In genomic region chr12:111598637-111599458, GRCh38 we compare ENCODE assay signal across 8 cellular contexts. TPM values are rescaled to one million over a fixed set of nuclear protein-coding genes. Genes with fewer than 3 reads are reported as not detected.
DNase-seq lines count a peak whose midpoint lies in the region; ATAC-seq, FAIRE-seq and TF ChIP-seq lines count a peak whose summit lies in the region.

ATXN2 (minus strand) TSS chr12:111599315; CDS start chr12:111599034, 281 bp downstream.

- CTCF ChIA-PET in endothelial cell of umbilical vein (lab: Charles Lee): interaction anchor here (1.2 kb wide), 1 partner anchor 202 kb away, joined by 3 read pairs; no protein-coding TSS in a partner anchor

- dilution Hi-C loops in endothelial cell of umbilical vein (cut with MboI; ENCODE audit: extremely low pct_ligation_motif_present, low sequenced_read_pairs): no loop called here

- H3K4me3 ChIP-seq in endothelial cell of umbilical vein (replicated peaks in 1 of 3; ENCODE audit: insufficient read depth in 1 of 3, low read depth in 1 of 3, low read length in 3 of 3): peak within 1 kb of the TSS; percentile 68 to 89 (median 85)

- no peaks in the 10 kb centered on the region for H3K36me3 ChIP-seq in endothelial cell of umbilical vein (ENCODE audit: control insufficient read depth in 2 of 2, extremely low read depth in 1 of 2, insufficient read depth in 2 of 2, low read length in 2 of 2)

- no peak for TF ChIP-seq CTCF in 22Rv1 (IDR thresholded peaks at IDR 0.05)
- no peak for TF ChIP-seq CTCF in endothelial cell of umbilical vein (IDR thresholded peaks at IDR 0.05; ENCODE audit: extremely low read depth in 1 of 2, insufficient read depth in 1 of 2, low read depth in 1 of 2, low read length in 2 of 2)

- H2AFZ ChIP-seq in endothelial cell of umbilical vein (ENCODE audit: low read depth, low read length): peak within 1 kb of the TSS; percentile 39

- no peaks in the 10 kb centered on the region for H3K27me3 ChIP-seq in endothelial cell of umbilical vein (ENCODE audit: control insufficient read depth in 2 of 2, insufficient read depth in 2 of 2, low read length in 2 of 2)

- POLR2A ChIA-PET in endothelial cell of umbilical vein (lab: Charles Lee): interaction anchor here (0.6 kb wide), 1 partner anchor 147 kb away, joined by 5 read pairs; no protein-coding TSS in a partner anchor

- peak within 1 kb of the TSS; percentile 99 for H3K27ac ChIP-seq in 22Rv1
- peak within 1 kb of the TSS; percentile 81 for H3K27ac ChIP-seq in endothelial cell of umbilical vein (ENCODE audit: insufficient read depth, low read depth, low read length)

- FAIRE-seq in endothelial cell of umbilical vein (lab: Jason Lieb, UNC): no peak

- H3K4me2 ChIP-seq in endothelial cell of umbilical vein (ENCODE audit: insufficient read depth, low read length): peak within 1 kb of the TSS; percentile 86

- BruUV-seq in endothelial cell of umbilical vein (replicated peaks; lab: Mats Ljungman, UMichigan): TSS peak; percentile 15

- peaks cover 51% of the 10 kb centered on the region for H3K79me2 ChIP-seq in endothelial cell of umbilical vein (ENCODE audit: control insufficient read depth, insufficient read depth, low read length)

- DNase-seq in NCI-H69 (lab: John Stamatoyannopoulos, UW): peak; percentile 95
- peak; percentile 25 to 36 for DNase-seq in activated CD8-positive, alpha-beta memory T cell treated with anti-CD3 and anti-CD28 coated beads for 4 hours (ENCODE audit: low read depth in 2 of 2)
- DNase-seq in endothelial cell of umbilical vein (ENCODE audit: low read depth, low spot score): peak; percentile 46
- peak; percentile 51 for DNase-seq in mucosa of gallbladder (ENCODE audit: low spot score)
- peak; percentile 30 to 38 for DNase-seq in stimulated activated CD8-positive, alpha-beta memory T cell treated with anti-CD3 and anti-CD28 coated beads, Interleukin-7, amount 100 ng/mL, for 1 hour (ENCODE audit: low read depth in 2 of 2)

- H3K9ac ChIP-seq in endothelial cell of umbilical vein (replicated peaks; ENCODE audit: extremely low read depth, insufficient read depth, low read length): peak within 1 kb of the TSS; percentile 82

- no peaks in the 10 kb centered on the region for H3K9me3 ChIP-seq in endothelial cell of umbilical vein (replicated peaks; ENCODE audit: control insufficient read depth, insufficient read depth, low read length)

- no peak for TF ChIP-seq POLR2A in endothelial cell of umbilical vein (IDR thresholded peaks at IDR 0.05; ENCODE audit: low read depth, low read length)

- ATAC-seq in GM18517 (IDR thresholded peaks at IDR 0.05; ENCODE audit: unreplicated experiment) (peak; percentile 35), HG03064 (IDR thresholded peaks at IDR 0.05; ENCODE audit: low read depth, unreplicated experiment) (peak; percentile 44)

- H4K20me1 ChIP-seq in endothelial cell of umbilical vein (replicated peaks; ENCODE audit: control insufficient read depth, extremely low read depth, insufficient read depth, low read length): peaks cover 18% of the 10 kb centered on the region

- H3K4me1 ChIP-seq in endothelial cell of umbilical vein (ENCODE audit: control insufficient read depth, extremely low read depth, insufficient read depth, low read length): peaks cover 26% of the 10 kb centered on the region

- H3K9me1 ChIP-seq in endothelial cell of umbilical vein (replicated peaks; ENCODE audit: control insufficient read depth, extremely low read depth, insufficient read depth, low read length): no peaks in the 10 kb centered on the region

- intact Hi-C loops in endothelial cell of umbilical vein (cut with micrococcal nuclease): loop anchor here (1.0 to 5.0 kb wide), 3 partner anchors 21 to 192 kb away; partner anchors contain the start of gene SH2B3

TF ChIP-seq in endothelial cell of umbilical vein, 7 proteins besides CTCF, POLR2A, EP300 and RAD21:
- TF ChIP-seq MYC (IDR thresholded peaks at IDR 0.05; ENCODE audit: low read depth, low read length): no peak
- no peak for TF ChIP-seq EZH2 (IDR thresholded peaks at IDR 0.05; ENCODE audit: borderline replicate concordance, low read depth, low read length, severe bottlenecking)
- no peak for TF ChIP-seq POLR2AphosphoS5 (IDR thresholded peaks at IDR 0.05; ENCODE audit: insufficient read depth, low read depth, low read length)
- no peak for TF ChIP-seq GATA2 (IDR thresholded peaks at IDR 0.05; ENCODE audit: insufficient read depth, insufficient read length, low read depth, low read length)

RNA-seq across cellular contexts. Expression of gene ATXN2, which starts in this region (rescaled TPM):
- total RNA-seq in endothelial cell of umbilical vein: 83.4 and 86.7 TPM in 2 replicates
- 55.6 and 58.9 TPM in 2 replicates for polyA plus RNA-seq in endothelial cell of umbilical vein
- 29.8 and 36.2 TPM in 2 replicates for polyA plus RNA-seq in endothelial cell of umbilical vein (2011; cell fraction: cytosol; rRNA removed)
- 133 and 143 TPM in 2 replicates for polyA plus RNA-seq in endothelial cell of umbilical vein (2011; cell fraction: nucleus; rRNA removed)
- polyA plus RNA-seq in endothelial cell of umbilical vein (2012): 56.2 and 60.8 TPM in 2 replicates
- 109 and 114 TPM in 2 replicates for polyA minus RNA-seq in endothelial cell of umbilical vein
- polyA minus RNA-seq in endothelial cell of umbilical vein (2011; cell fraction: cytosol; rRNA and poly(A)+ RNA removed): 34.7 TPM
- 142 and 159 TPM in 2 replicates for polyA minus RNA-seq in endothelial cell of umbilical vein (2011; cell fraction: nucleus; rRNA and poly(A)+ RNA removed)
- 63.9 TPM for total RNA-seq in mucosa of gallbladder

Comparison
In these comparisons a context has a peak if more than half of its experiments do, and no peak if none do; other contexts are left out.
1. Peak in every context shown above with its lines: DNase-seq, ATAC-seq, H3K4me3 ChIP-seq and H3K27ac ChIP-seq.
2. DNase-seq: peak in every context shown above with its lines; median percentile 95 in NCI-H69; 51 in mucosa of gallbladder; 46 in endothelial cell of umbilical vein; 34 in stimulated activated CD8-positive, alpha-beta memory T cell treated with anti-CD3 and anti-CD28 coated beads, Interleukin-7, amount 100 ng/mL, for 1 hour; 30 in activated CD8-positive, alpha-beta memory T cell treated with anti-CD3 and anti-CD28 coated beads for 4 hours.